12 cellular contexts compared by ENCODE assay signal in genomic region chr17:73667184-73667959, GRCh38. TPM values are rescaled to one million over a fixed set of nuclear protein-coding genes. Genes with fewer than 3 reads are reported as not detected.
A peak's percentile ranks its signal among the peaks of the same experiment; 100 is the strongest.
DNase-seq lines count a peak whose midpoint lies in the region; ATAC-seq and TF ChIP-seq lines count a peak whose summit lies in the region.
"Had no signal": no experiment of that assay in that cellular context is flagged by ENCODE, and none has a peak within 500 bp of the region (broad histone marks: within the 10 kb centered on the region; RNA-seq: fewer than 3 reads in every experiment).

No MANE protein-coding gene starts in this region.

- H3K4me2 ChIP-seq in BLaER1 = peak overlapping the region; percentile 73

- H3K4me3 ChIP-seq in BLaER1 = no peak overlapping the region
- peak overlapping the region; percentile 15 for H3K4me3 ChIP-seq in CD8-positive, alpha-beta T cell (ENCODE audit: low read depth, low read length)
- H3K4me3 ChIP-seq in esophagus squamous epithelium = no peak overlapping the region

- CTCF ChIA-PET in CD8-positive, alpha-beta T cell (lab: Charles Lee) = interaction anchor here (1.3 kb wide), 1 partner anchor 17 kb away, joined by 3 read pairs; no protein-coding TSS in a partner anchor

- POLR2A ChIA-PET in CD8-positive, alpha-beta T cell (lab: Charles Lee) = no interaction called here

- no peak overlapping the region for H3K9ac ChIP-seq in BLaER1

- H3K4me1 Mint-ChIP-seq in CD8-positive, alpha-beta T cell (ENCODE audit: low read depth) = peaks cover 24% of the 10 kb centered on the region

- H3K27me3 ChIP-seq in BLaER1 = no peaks in the 10 kb centered on the region
- no peaks in the 10 kb centered on the region for H3K27me3 ChIP-seq in CD8-positive, alpha-beta T cell (ENCODE audit: insufficient read depth, low read length)
- peaks cover 0 to 51% (median 0%) of the 10 kb centered on the region in 4 donors for H3K27me3 ChIP-seq in esophagus squamous epithelium

- peaks cover 21% of the 10 kb centered on the region for H3K4me1 ChIP-seq in BLaER1
- peaks cover 20% of the 10 kb centered on the region for H3K4me1 ChIP-seq in CD8-positive, alpha-beta T cell (ENCODE audit: insufficient read depth, low read length)
- no peaks in the 10 kb centered on the region for H3K4me1 ChIP-seq in esophagus squamous epithelium

- no peak for TF ChIP-seq POLR2A in esophagus squamous epithelium (IDR thresholded peaks at IDR 0.05)

- no peaks in the 10 kb centered on the region for H3K27me3 Mint-ChIP-seq in CD8-positive, alpha-beta T cell (ENCODE audit: low read depth)

- no peaks in the 10 kb centered on the region for H3K36me3 Mint-ChIP-seq in CD8-positive, alpha-beta T cell
- H3K36me3 Mint-ChIP-seq: mesothelial cell of epicardium had no signal

- no peak for TF ChIP-seq CTCF in CD8-positive, alpha-beta T cell (IDR thresholded peaks at IDR 0.05)
- TF ChIP-seq CTCF in esophagus squamous epithelium (IDR thresholded peaks at IDR 0.05) = no peak

- H3K36me3 ChIP-seq in BLaER1 (no peaks in the 10 kb centered on the region), esophagus squamous epithelium (no peaks in the 10 kb centered on the region)
- no peaks in the 10 kb centered on the region for H3K36me3 ChIP-seq in CD8-positive, alpha-beta T cell (ENCODE audit: insufficient read depth, low read length)

- peak overlapping the region; percentile 43; the same call in 1 of the 2 replicates for H3K27ac ChIP-seq in BLaER1
- H3K27ac ChIP-seq in CD8-positive, alpha-beta T cell (ENCODE audit: low read depth, low read length) = no peak overlapping the region
- no peak overlapping the region for H3K27ac ChIP-seq in esophagus squamous epithelium

- intact Hi-C loops in CD8-positive, alpha-beta T cell (cut with DNase I, micrococcal nuclease) = no loop called here
- intact Hi-C loops in esophagus squamous epithelium (cut with DNase I) = no loop called here

- peak; percentile 38 for ATAC-seq in CD8-positive, alpha-beta T cell
- no peak for ATAC-seq in HG03378 (IDR thresholded peaks at IDR 0.05; ENCODE audit: unreplicated experiment)
- ATAC-seq: Panc1 had no signal

- peak overlapping the region; percentile 35 for H3K4me3 Mint-ChIP-seq in CD8-positive, alpha-beta T cell
- H3K4me3 Mint-ChIP-seq: mesothelial cell of epicardium had no signal

- H4K20me1 ChIP-seq in BLaER1 = no peaks in the 10 kb centered on the region

- no peak overlapping the region for H3K27ac Mint-ChIP-seq in CD8-positive, alpha-beta T cell
- H3K27ac Mint-ChIP-seq: mesothelial cell of epicardium had no signal

- H3K9me3 Mint-ChIP-seq in CD8-positive, alpha-beta T cell = peaks cover 4% of the 10 kb centered on the region

- DNase-seq in CD8-positive, alpha-beta T cell = peak in 1 of 7 experiments; percentile 45
- DNase-seq in RPMI7951 (ENCODE audit: low read depth) (peak; percentile 20), globus pallidus (ENCODE audit: low spot score) (peak; percentile 25), esophagus squamous epithelium (lab: John Stamatoyannopoulos, UW) (no peak), NCI-H524 treated with DMSO at 0.1 percent for 48 hours (lab: John Stamatoyannopoulos, UW) (no peak)
- DNase-seq: cerebellar nuclear complex; NCI-H1694 treated with DMSO at 0.1 percent for 48 hours; stimulated activated CD4-positive, alpha-beta T cell treated with anti-CD3 and anti-CD28 coated beads, Interleukin-2, amount 100 ng/mL, for 48 hours had no signal

- H3K9me3 ChIP-seq in BLaER1 = peaks cover 11% of the 10 kb centered on the region
- no peaks in the 10 kb centered on the region for H3K9me3 ChIP-seq in CD8-positive, alpha-beta T cell (ENCODE audit: low read length)
- H3K9me3 ChIP-seq in esophagus squamous epithelium = peaks cover 0 to 6% (median 0%) of the 10 kb centered on the region in 3 donors

- WGBS in esophagus squamous epithelium, 2 donors = 57 to 66% methylated on average over 9 of the region's 9 CpGs

RNA-seq across cellular contexts. Expression of gene SDK2, which starts 23.1 kb away (rescaled TPM):
- 10 to 100 TPM; 10.0 to 10.2 TPM for total RNA-seq in CD8-positive, alpha-beta T cell
- 1.1 and 1.6 TPM in 2 replicates for total RNA-seq in RPMI7951 (2014; rRNA removed; shearing (Covaris generic))
- total RNA-seq in esophagus squamous epithelium = 1 to 10 TPM; 1.7 to 5.5 (median 2.4) TPM

Comparison
In these comparisons a context has a peak if more than half of its experiments do, and no peak if none do; other contexts are left out.
1. DNase-seq: peak in RPMI7951 (single experiment) and globus pallidus (single experiment); none in esophagus squamous epithelium (single experiment) and NCI-H524 treated with DMSO at 0.1 percent for 48 hours (single experiment).